Comparison of ENCODE assay signal across 38 cellular contexts in genomic region chr11:73949912-73950311, GRCh38. TPM values are rescaled to one million over a fixed set of nuclear protein-coding genes. Genes with fewer than 3 reads are reported as not detected.
"Had no signal": no experiment of that assay in that cellular context is flagged by ENCODE, and none has a peak within 500 bp of the region (broad histone marks: within the 10 kb centered on the region; RNA-seq: fewer than 3 reads in every experiment).

No MANE protein-coding gene starts in this region.

- H3K27me3 ChIP-seq: ascending aorta, cardiac muscle cell had no signal

- H3K27me3 Mint-ChIP-seq: activated B cell treated with CpG ODN at 0.5 μM for 24 hours; activated CD4-positive, alpha-beta memory T cell treated with anti-CD3 and anti-CD28 coated beads for 36 hours; activated CD4-positive, alpha-beta T cell treated with anti-CD3 and anti-CD28 coated beads, Interleukin-2, amount 10 ng/mL, durations not matched to agents 24 days and 14 days; activated CD8-positive, alpha-beta T cell treated with anti-CD3 and anti-CD28 coated beads for 36 hours; activated naive CD4-positive, alpha-beta T cell treated with anti-CD3 and anti-CD28 coated beads, Interleukin-2, amount 10 ng/mL, durations not matched to agents 7 days and 5 days; activated naive CD4-positive, alpha-beta T cell treated with anti-CD3 and anti-CD28 coated beads, Interleukin-2, amount 50 U/mL, for 24 hours; activated naive CD8-positive, alpha-beta T cell; activated naive CD8-positive, alpha-beta T cell treated with anti-CD3 and anti-CD28 coated beads, Interleukin-2, amount 50 U/mL, for 24 hours; activated T-cell treated with anti-CD3 and anti-CD28 coated beads, Interleukin-2, amount 50 U/mL, for 24 hours; brain had no signal

- DNase-seq: activated B cell treated with CpG ODN at 0.5 μM for 24 hours; activated CD4-positive, alpha-beta memory T cell treated with anti-CD3 and anti-CD28 coated beads for 36 hours; activated CD4-positive, alpha-beta T cell treated with anti-CD3 and anti-CD28 coated beads for 4 hours; activated CD4-positive, alpha-beta T cell treated with anti-CD3 and anti-CD28 coated beads, Interleukin-2, amount 10 ng/mL, durations not matched to agents 24 days and 14 days; activated CD4-positive, alpha-beta T cell treated with anti-CD3 and anti-CD28 coated beads, Interleukin-2, amount 50 U/mL, for 1 hour; activated CD4-positive, alpha-beta T cell treated with anti-CD3 and anti-CD28 coated beads, Interleukin-2, amount 50 U/mL, for 4 hours; activated CD4-positive, CD25-positive, alpha-beta regulatory T cell treated with anti-CD3 and anti-CD28 coated beads, Interleukin-2, amount 50 U/mL, for 72 hours; activated CD8-positive, alpha-beta memory T cell treated with anti-CD3 and anti-CD28 coated beads, Interleukin-2, amount 50 U/mL, for 4 hours; activated CD8-positive, alpha-beta T cell treated with anti-CD3 and anti-CD28 coated beads for 36 hours; activated effector memory CD4-positive, alpha-beta T cell treated with Interleukin-2 at 50 U/mL for 16 hours; activated gamma-delta T cell; activated naive CD4-positive, alpha-beta T cell treated with anti-CD3 and anti-CD28 coated beads, Interleukin-2, amount 10 ng/mL, durations not matched to agents 7 days and 5 days; activated naive CD4-positive, alpha-beta T cell treated with Interleukin-2 at 50 U/mL for 16 hours; activated naive CD8-positive, alpha-beta T cell treated with anti-CD3 and anti-CD28 coated beads, Interleukin-2, amount 10 ng/mL, durations not matched to agents 7 days and 5 days; activated naive CD8-positive, alpha-beta T cell treated with anti-CD3 and anti-CD28 coated beads, Interleukin-2, amount 50 U/mL, for 24 hours; activated T-cell treated with anti-CD3 and anti-CD28 coated beads for 4 hours; activated T-cell treated with anti-CD3 and anti-CD28 coated beads, Interleukin-2, amount 50 U/mL, for 24 hours; activated T-cell treated with anti-CD3 and anti-CD28 coated beads, Interleukin-2, amount 50 U/mL, for 48 hours; amygdala; anterior cingulate cortex; caudate nucleus; cerebellar nuclear complex; T-helper 1 cell; T-helper 2 cell; T-helper 9 cell had no signal

- H3K4me1 Mint-ChIP-seq: activated B cell treated with CpG ODN at 0.5 μM for 24 hours; activated CD4-positive, alpha-beta T cell treated with anti-CD3 and anti-CD28 coated beads, Interleukin-2, amount 10 ng/mL, durations not matched to agents 24 days and 14 days; activated naive CD4-positive, alpha-beta T cell treated with anti-CD3 and anti-CD28 coated beads, Interleukin-2, amount 10 ng/mL, durations not matched to agents 7 days and 5 days; activated naive CD4-positive, alpha-beta T cell treated with anti-CD3 and anti-CD28 coated beads, Interleukin-2, amount 50 U/mL, for 24 hours; activated naive CD8-positive, alpha-beta T cell treated with anti-CD3 and anti-CD28 coated beads, Interleukin-2, amount 50 U/mL, for 24 hours; central memory CD8-positive, alpha-beta T cell had no signal

- H3K27ac Mint-ChIP-seq: activated B cell treated with CpG ODN at 0.5 μM for 24 hours; activated CD4-positive, alpha-beta memory T cell treated with anti-CD3 and anti-CD28 coated beads for 36 hours; activated CD4-positive, alpha-beta T cell treated with anti-CD3 and anti-CD28 coated beads, Interleukin-2, amount 10 ng/mL, durations not matched to agents 24 days and 14 days; activated CD8-positive, alpha-beta T cell treated with anti-CD3 and anti-CD28 coated beads for 36 hours; activated naive CD4-positive, alpha-beta T cell treated with anti-CD3 and anti-CD28 coated beads, Interleukin-2, amount 10 ng/mL, durations not matched to agents 7 days and 5 days; activated naive CD4-positive, alpha-beta T cell treated with anti-CD3 and anti-CD28 coated beads, Interleukin-2, amount 50 U/mL, for 24 hours; activated naive CD8-positive, alpha-beta T cell; activated naive CD8-positive, alpha-beta T cell treated with anti-CD3 and anti-CD28 coated beads, Interleukin-2, amount 50 U/mL, for 24 hours; activated T-cell treated with anti-CD3 and anti-CD28 coated beads, Interleukin-2, amount 50 U/mL, for 24 hours; activated T-helper 2 cell treated with anti-CD3 and anti-CD28 coated beads, Interferon-gamma antibody, Interleukin-2, Interleukin-4, amounts not matched to agents 10 μg/mL and 5 μg/mL and 100 μg/mL, durations not matched to agents 14 hours and 24 hours and 36 hours; T-helper 1 cell treated with Interleukin-12 subunit alpha and Interleukin-12 subunit beta and Interleukin-4 antibody, amounts not matched to agents 30 μg/mL and 1 μg/mL, for 36 hours; T-helper 2 cell treated with Interferon-gamma antibody and Interleukin-4, amounts not matched to agents 5 μg/mL and 100 μg/mL, for 36 hours had no signal

- H3K36me3 Mint-ChIP-seq: activated CD4-positive, alpha-beta memory T cell treated with anti-CD3 and anti-CD28 coated beads for 36 hours; activated naive CD4-positive, alpha-beta T cell treated with anti-CD3 and anti-CD28 coated beads, Interleukin-2, amount 10 ng/mL, durations not matched to agents 7 days and 5 days; activated naive CD4-positive, alpha-beta T cell treated with anti-CD3 and anti-CD28 coated beads, Interleukin-2, amount 50 U/mL, for 24 hours; activated naive CD8-positive, alpha-beta T cell treated with anti-CD3 and anti-CD28 coated beads, Interleukin-2, amount 10 ng/mL, durations not matched to agents 7 days and 5 days had no signal

- H3K36me3 ChIP-seq: ascending aorta, cardiac muscle cell had no signal

- H3K27ac ChIP-seq: ascending aorta, cardiac muscle cell, VCaP had no signal

- H3K9me3 Mint-ChIP-seq: activated CD4-positive, alpha-beta memory T cell treated with anti-CD3 and anti-CD28 coated beads for 36 hours; activated CD4-positive, alpha-beta T cell treated with anti-CD3 and anti-CD28 coated beads, Interleukin-2, amount 10 ng/mL, durations not matched to agents 24 days and 14 days; activated CD8-positive, alpha-beta T cell treated with anti-CD3 and anti-CD28 coated beads for 36 hours; activated naive CD4-positive, alpha-beta T cell treated with anti-CD3 and anti-CD28 coated beads, Interleukin-2, amount 10 ng/mL, durations not matched to agents 7 days and 5 days; activated naive CD4-positive, alpha-beta T cell treated with anti-CD3 and anti-CD28 coated beads, Interleukin-2, amount 50 U/mL, for 24 hours; activated naive CD8-positive, alpha-beta T cell treated with anti-CD3 and anti-CD28 coated beads, Interleukin-2, amount 10 ng/mL, durations not matched to agents 7 days and 5 days; activated naive CD8-positive, alpha-beta T cell treated with anti-CD3 and anti-CD28 coated beads, Interleukin-2, amount 50 U/mL, for 24 hours; activated T-cell treated with anti-CD3 and anti-CD28 coated beads, Interleukin-2, amount 50 U/mL, for 24 hours; activated T-helper 2 cell treated with anti-CD3 and anti-CD28 coated beads, Interferon-gamma antibody, Interleukin-2, Interleukin-4, amounts not matched to agents 10 μg/mL and 5 μg/mL and 100 μg/mL, durations not matched to agents 14 hours and 24 hours and 36 hours; central memory CD8-positive, alpha-beta T cell; T-helper 1 cell treated with Interleukin-12 subunit alpha and Interleukin-12 subunit beta and Interleukin-4 antibody, amounts not matched to agents 30 μg/mL and 1 μg/mL, for 36 hours; T-helper 2 cell treated with Interferon-gamma antibody and Interleukin-4, amounts not matched to agents 5 μg/mL and 100 μg/mL, for 36 hours had no signal

- H3K4me1 ChIP-seq: ascending aorta had no signal

- ATAC-seq: activated CD8-positive, alpha-beta T cell treated with anti-CD3 and anti-CD28 coated beads for 36 hours; activated naive CD8-positive, alpha-beta T cell treated with anti-CD3 and anti-CD28 coated beads, Interleukin-2, amount 50 U/mL, for 24 hours had no signal

- H3K4me3 ChIP-seq: ascending aorta, cardiac muscle cell had no signal

- H3K9me3 ChIP-seq: ascending aorta had no signal

- FAIRE-seq: bronchial epithelial cell, TTC549 had no signal

- H3K4me3 Mint-ChIP-seq: activated B cell treated with CpG ODN at 0.5 μM for 24 hours; activated CD4-positive, alpha-beta memory T cell treated with anti-CD3 and anti-CD28 coated beads for 36 hours; activated CD4-positive, alpha-beta T cell treated with anti-CD3 and anti-CD28 coated beads, Interleukin-2, amount 10 ng/mL, durations not matched to agents 24 days and 14 days; activated CD8-positive, alpha-beta T cell treated with anti-CD3 and anti-CD28 coated beads for 36 hours; activated naive CD4-positive, alpha-beta T cell treated with anti-CD3 and anti-CD28 coated beads, Interleukin-2, amount 10 ng/mL, durations not matched to agents 7 days and 5 days; activated naive CD4-positive, alpha-beta T cell treated with anti-CD3 and anti-CD28 coated beads, Interleukin-2, amount 50 U/mL, for 24 hours; activated naive CD8-positive, alpha-beta T cell; activated naive CD8-positive, alpha-beta T cell treated with anti-CD3 and anti-CD28 coated beads, Interleukin-2, amount 10 ng/mL, durations not matched to agents 7 days and 5 days; activated naive CD8-positive, alpha-beta T cell treated with anti-CD3 and anti-CD28 coated beads, Interleukin-2, amount 50 U/mL, for 24 hours; activated T-cell treated with anti-CD3 and anti-CD28 coated beads, Interleukin-2, amount 50 U/mL, for 24 hours; brain; central memory CD8-positive, alpha-beta T cell; T-helper 1 cell treated with Interleukin-12 subunit alpha and Interleukin-12 subunit beta and Interleukin-4 antibody, amounts not matched to agents 30 μg/mL and 1 μg/mL, for 36 hours; T-helper 2 cell treated with Interferon-gamma antibody and Interleukin-4, amounts not matched to agents 5 μg/mL and 100 μg/mL, for 36 hours had no signal

RNA-seq across cellular contexts. Expression of gene DNAJB13, which starts 0.9 kb away (rescaled TPM):
- total RNA-seq: activated B cell treated with CpG ODN at 0.5 μM for 24 hours, ascending aorta, chondrocyte had no signal
- polyA plus RNA-seq: cardiac muscle cell had no signal

RNA-seq across cellular contexts. Expression of gene UCP3, which starts 59.0 kb away (rescaled TPM):
- total RNA-seq: ascending aorta had no signal
